ENCODE assay signal across 29 cellular contexts in genomic region chr15:22873841-22874240, GRCh38.
"Had no signal": no experiment of that assay in that cellular context is flagged by ENCODE, and none has a peak within 500 bp of the region (broad histone marks: within the 10 kb centered on the region; RNA-seq: fewer than 3 reads in every experiment).

No MANE protein-coding gene starts in this region.

- H3K4me1 Mint-ChIP-seq: activated CD4-positive, alpha-beta T cell treated with anti-CD3 and anti-CD28 coated beads for 36 hours; mesothelial cell of epicardium; natural killer cell had no signal

- H3K36me3 ChIP-seq: colonic mucosa had no signal

- DNase-seq: activated B cell treated with CpG ODN at 0.5 μM for 24 hours; activated CD4-positive, alpha-beta T cell treated with anti-CD3 and anti-CD28 coated beads for 36 hours; activated CD4-positive, alpha-beta T cell treated with anti-CD3 and anti-CD28 coated beads, Interleukin-2, amount 50 U/mL, for 4 hours; activated CD8-positive, alpha-beta memory T cell treated with anti-CD3 and anti-CD28 coated beads for 24 hours; activated CD8-positive, alpha-beta memory T cell treated with anti-CD3 and anti-CD28 coated beads, Interleukin-2, amount 50 U/mL, for 4 hours; activated naive CD4-positive, alpha-beta T cell; activated T-cell treated with anti-CD3 and anti-CD28 coated beads, Interleukin-2, amount 50 U/mL, for 24 hours; adrenal gland; colonic mucosa; dorsolateral prefrontal cortex; heart left ventricle; natural killer cell; sigmoid colon; stimulated activated CD4-positive, alpha-beta T cell treated with anti-CD3 and anti-CD28 coated beads, Interleukin-4, amount 100 ng/mL, for 1 hour; substantia nigra; T1000; tibial artery had no signal

- H3K27ac Mint-ChIP-seq: activated B cell treated with CpG ODN at 0.5 μM for 24 hours; activated CD4-positive, alpha-beta T cell treated with anti-CD3 and anti-CD28 coated beads for 36 hours; activated naive CD8-positive, alpha-beta T cell; activated T-cell treated with anti-CD3 and anti-CD28 coated beads, Interleukin-2, amount 50 U/mL, for 24 hours; activated T-helper 2 cell treated with anti-CD3 and anti-CD28 coated beads, Interferon-gamma antibody, Interleukin-2, Interleukin-4, amounts not matched to agents 10 μg/mL and 5 μg/mL and 100 μg/mL, durations not matched to agents 14 hours and 24 hours and 36 hours; natural killer cell; progenitor cell of endocrine pancreas; stimulated activated naive CD8-positive, alpha-beta T cell treated with anti-CD3 and anti-CD28 coated beads, Interleukin-15, Interleukin-2, amounts not matched to agents 100 ng/mL and 50 ng/mL, for 24 hours; T-helper 1 cell treated with Interleukin-12 subunit alpha and Interleukin-12 subunit beta and Interleukin-4 antibody, amounts not matched to agents 30 μg/mL and 1 μg/mL, for 36 hours had no signal

- H3K9me3 Mint-ChIP-seq: activated B cell treated with CpG ODN at 0.5 μM for 24 hours; activated T-cell treated with anti-CD3 and anti-CD28 coated beads, Interleukin-2, amount 50 U/mL, for 24 hours; activated T-helper 2 cell treated with anti-CD3 and anti-CD28 coated beads, Interferon-gamma antibody, Interleukin-2, Interleukin-4, amounts not matched to agents 10 μg/mL and 5 μg/mL and 100 μg/mL, durations not matched to agents 14 hours and 24 hours and 36 hours; central memory CD8-positive, alpha-beta T cell; natural killer cell; stimulated activated naive CD8-positive, alpha-beta T cell treated with anti-CD3 and anti-CD28 coated beads, Interleukin-15, Interleukin-2, amounts not matched to agents 100 ng/mL and 50 ng/mL, for 24 hours; T-helper 1 cell treated with Interleukin-12 subunit alpha and Interleukin-12 subunit beta and Interleukin-4 antibody, amounts not matched to agents 30 μg/mL and 1 μg/mL, for 36 hours had no signal

- H3K27ac ChIP-seq: adrenal gland, breast epithelium, colonic mucosa, epithelial cell of prostate, gastroesophageal sphincter, sigmoid colon, tibial artery had no signal

- ATAC-seq: activated CD4-positive, alpha-beta T cell treated with anti-CD3 and anti-CD28 coated beads for 36 hours; gastroesophageal sphincter; left lobe of liver; natural killer cell had no signal

- H3K27me3 ChIP-seq: adrenal gland, breast epithelium, colonic mucosa, dorsolateral prefrontal cortex, gastroesophageal sphincter, heart left ventricle, sigmoid colon, tibial artery had no signal

- H3K4me1 ChIP-seq: adrenal gland, breast epithelium, colonic mucosa had no signal

- H3K4me3 ChIP-seq: adrenal gland, breast epithelium, colonic mucosa, dorsolateral prefrontal cortex, gastroesophageal sphincter, heart left ventricle, lung, sigmoid colon, tibial artery had no signal

- H3K27me3 Mint-ChIP-seq: activated B cell treated with CpG ODN at 0.5 μM for 24 hours; activated CD4-positive, alpha-beta T cell treated with anti-CD3 and anti-CD28 coated beads for 36 hours; activated naive CD8-positive, alpha-beta T cell; activated T-cell treated with anti-CD3 and anti-CD28 coated beads, Interleukin-2, amount 50 U/mL, for 24 hours; progenitor cell of endocrine pancreas; stimulated activated naive CD8-positive, alpha-beta T cell treated with anti-CD3 and anti-CD28 coated beads, Interleukin-15, Interleukin-2, amounts not matched to agents 100 ng/mL and 50 ng/mL, for 24 hours had no signal

- H3K9me3 ChIP-seq: adrenal gland, breast epithelium, colonic mucosa, heart left ventricle, sigmoid colon, tibial artery had no signal

- H3K36me3 Mint-ChIP-seq: natural killer cell had no signal

- H3K4me3 Mint-ChIP-seq: activated B cell treated with CpG ODN at 0.5 μM for 24 hours; activated CD4-positive, alpha-beta T cell treated with anti-CD3 and anti-CD28 coated beads for 36 hours; activated naive CD8-positive, alpha-beta T cell; activated T-cell treated with anti-CD3 and anti-CD28 coated beads, Interleukin-2, amount 50 U/mL, for 24 hours; central memory CD8-positive, alpha-beta T cell; mesothelial cell of epicardium; natural killer cell; stimulated activated naive CD8-positive, alpha-beta T cell treated with anti-CD3 and anti-CD28 coated beads, Interleukin-15, Interleukin-2, amounts not matched to agents 100 ng/mL and 50 ng/mL, for 24 hours; T-helper 1 cell treated with Interleukin-12 subunit alpha and Interleukin-12 subunit beta and Interleukin-4 antibody, amounts not matched to agents 30 μg/mL and 1 μg/mL, for 36 hours had no signal
